In genomic region chr9:32825203-32825602, GRCh38 we compare ENCODE assay signal across 38 cellular contexts. TPM values are rescaled to one million over a fixed set of nuclear protein-coding genes. Genes with fewer than 3 reads are reported as not detected.
"Had no signal": no experiment of that assay in that cellular context is flagged by ENCODE, and none has a peak within 500 bp of the region (broad histone marks: within the 10 kb centered on the region; RNA-seq: fewer than 3 reads in every experiment).

No MANE protein-coding gene starts in this region.

- H3K9me3 ChIP-seq: MG63 had no signal

- H3K4me3 ChIP-seq: MG63 had no signal

- DNase-seq: Karpas-422, Kasumi-1, KG1, MG63, MM.1S, MV-4-11, NCI-H1048, NCI-H1092, NCI-H1092 treated with DMSO at 0.1 percent for 48 hours, NCI-H1105, NCI-H1105 treated with DMSO at 0.1 percent for 48 hours, NCI-H1417, NCI-H1417 treated with DMSO at 0.1 percent for 48 hours, NCI-H1436, NCI-H1436 treated with DMSO at 0.1 percent for 48 hours, NCI-H146, NCI-H1694, NCI-H1694 treated with DMSO at 0.1 percent for 48 hours, NCI-H187, NCI-H187 treated with DMSO at 0.1 percent for 48 hours, NCI-H1930, NCI-H2029, NCI-H2029 treated with DMSO at 0.1 percent for 48 hours, NCI-H2081, NCI-H2081 treated with DMSO at 0.1 percent for 48 hours, NCI-H2107, NCI-H2171, NCI-H2171 treated with DMSO at 0.1 percent for 48 hours, NCI-H2227 treated with DMSO at 0.1 percent for 48 hours, NCI-H226, NCI-H345, NCI-H446, NCI-H446 treated with DMSO at 0.1 percent for 48 hours had no signal

- H3K27ac ChIP-seq: KMS-11 had no signal

- H3K9ac ChIP-seq: KMS-11 had no signal

- H3K4me2 ChIP-seq: KMS-11 had no signal

- H3K36me3 ChIP-seq: MG63 had no signal

RNA-seq across cellular contexts. Expression of gene TMEM215, which starts 41.9 kb away (rescaled TPM):
- total RNA-seq: LHCN-M2, M059J, MCF 10A, NCI-H460 had no signal
